In genomic region chr4:10098770-10099139, GRCh38 we compare ENCODE assay signal across 10 cellular contexts. TPM values are rescaled to one million over a fixed set of nuclear protein-coding genes. Genes with fewer than 3 reads are reported as not detected.
DNase-seq lines count a peak whose midpoint lies in the region; ATAC-seq, FAIRE-seq and TF ChIP-seq lines count a peak whose summit lies in the region.
"Had no signal": no experiment of that assay in that cellular context is flagged by ENCODE, and none has a peak within 500 bp of the region (broad histone marks: within the 10 kb centered on the region; RNA-seq: fewer than 3 reads in every experiment).

No MANE protein-coding gene starts in this region.

- no peaks in the 10 kb centered on the region for H3K27me3 Mint-ChIP-seq in CD4-positive, alpha-beta memory T cell
- no peaks in the 10 kb centered on the region for H3K27me3 Mint-ChIP-seq in natural killer cell (ENCODE audit: low read depth in 2 of 2)

- FAIRE-seq in frontal cortex (lab: Jason Lieb, UNC), result no peak

- peaks cover 34 to 91% of the 10 kb centered on the region in 2 donors for H3K36me3 Mint-ChIP-seq in CD4-positive, alpha-beta memory T cell
- H3K36me3 Mint-ChIP-seq in natural killer cell, result no peaks in the 10 kb centered on the region

- peaks cover 0 to 2% (median 0%) of the 10 kb centered on the region in 8 donors for H3K9me3 Mint-ChIP-seq in CD4-positive, alpha-beta memory T cell
- H3K9me3 Mint-ChIP-seq in natural killer cell, result no peaks in the 10 kb centered on the region

- CTCF ChIA-PET in CD4-positive, alpha-beta memory T cell (lab: Charles Lee; ENCODE audit: partially characterized antibody), result interaction anchor here (2.3 kb wide), 1 partner anchor 11 kb away, joined by 7 read pairs; no protein-coding TSS in a partner anchor

- TF ChIP-seq CTCF in natural killer cell (IDR thresholded peaks at IDR 0.05), result no peak
- no peak for TF ChIP-seq CTCF in upper lobe of right lung (IDR thresholded peaks at IDR 0.05)

- no peaks in the 10 kb centered on the region for H3K27me3 ChIP-seq in CD4-positive, alpha-beta memory T cell (ENCODE audit: insufficient read depth, low read length)
- no peaks in the 10 kb centered on the region for H3K27me3 ChIP-seq in upper lobe of right lung

- ATAC-seq in natural killer cell (peak in 1 of 3 donors; percentile 22), GM18505 (IDR thresholded peaks at IDR 0.05; ENCODE audit: unreplicated experiment) (no peak), GM21717 (IDR thresholded peaks at IDR 0.05; ENCODE audit: unreplicated experiment) (no peak), upper lobe of right lung (no peak)

- no peaks in the 10 kb centered on the region for H3K9me3 ChIP-seq in CD4-positive, alpha-beta memory T cell (ENCODE audit: control insufficient read depth in 1 of 2, low read length in 2 of 2)
- H3K9me3 ChIP-seq in upper lobe of right lung, result no peaks in the 10 kb centered on the region

- H3K4me3 Mint-ChIP-seq in CD4-positive, alpha-beta memory T cell, result peak overlapping the region in 4 of 8 donors; percentile 17 to 86 (median 38)
- H3K4me3 Mint-ChIP-seq in natural killer cell, result no peak overlapping the region

- peak in 1 of 5 donors; percentile 74 for DNase-seq in CD4-positive, alpha-beta memory T cell
- DNase-seq in NCI-H226 (peak; percentile 28), amniotic epithelial cell (ENCODE audit: low read depth) (peak; percentile 75), natural killer cell (no peak), frontal cortex (ENCODE audit: low spot score in 2 of 2) (no peak), upper lobe of right lung (no peak)
- DNase-seq: NCI-H2107, retina had no signal

- H3K27ac ChIP-seq in CD4-positive, alpha-beta memory T cell (ENCODE audit: low read depth, low read length), result peak overlapping the region; percentile 74
- H3K27ac ChIP-seq in upper lobe of right lung, result no peak overlapping the region

- H3K27ac Mint-ChIP-seq in CD4-positive, alpha-beta memory T cell, result peak overlapping the region; percentile 92 to 99 (median 94)
- peak overlapping the region; percentile 88 to 99 for H3K27ac Mint-ChIP-seq in natural killer cell

- intact Hi-C loops in CD4-positive, alpha-beta memory T cell (cut with micrococcal nuclease), result loop anchor here (5.0 kb wide), 1 partner anchor 81 kb away; no protein-coding TSS in a partner anchor
- intact Hi-C loops in natural killer cell (cut with micrococcal nuclease) (loop anchor here (10.0 kb wide), 1 partner anchor 84 kb away; no protein-coding TSS in a partner anchor), upper lobe of right lung (cut with DNase I) (no loop called here)

- H3K4me3 ChIP-seq in CD4-positive, alpha-beta memory T cell (ENCODE audit: low read length in 2 of 2), result no peak overlapping the region
- H3K4me3 ChIP-seq in upper lobe of right lung, result no peak overlapping the region

- POLR2A ChIA-PET in CD4-positive, alpha-beta memory T cell (lab: Charles Lee; ENCODE audit: partially characterized antibody), result interaction anchor here (1.8 to 19.7 kb wide), 3 partner anchors 9 to 19 kb away, joined by 5 to 396 read pairs (median 49); partner anchors contain the start of gene WDR1

- H3K36me3 ChIP-seq in CD4-positive, alpha-beta memory T cell (ENCODE audit: insufficient read depth, low read length), result peaks cover 72% of the 10 kb centered on the region
- peaks cover 82% of the 10 kb centered on the region for H3K36me3 ChIP-seq in upper lobe of right lung

- peaks cover 97% of the 10 kb centered on the region for H3K4me1 ChIP-seq in CD4-positive, alpha-beta memory T cell (ENCODE audit: insufficient read depth, low read length)
- peaks cover 62% of the 10 kb centered on the region for H3K4me1 ChIP-seq in upper lobe of right lung

- peaks cover 73 to 100% (median 89%) of the 10 kb centered on the region in 4 donors for H3K4me1 Mint-ChIP-seq in CD4-positive, alpha-beta memory T cell
- peaks cover 93 to 99% of the 10 kb centered on the region in 2 donors for H3K4me1 Mint-ChIP-seq in natural killer cell

- no peak for TF ChIP-seq POLR2A in GM18505 (IDR thresholded peaks at IDR 0.05; ENCODE audit: borderline replicate concordance, extremely low read depth, insufficient read depth, insufficient read length)

RNA-seq across cellular contexts. Expression of gene WDR1, which starts 17.8 kb away (rescaled TPM):
- total RNA-seq in CD4-positive, alpha-beta memory T cell, result 100 to 1,000 TPM; 295 to 298 TPM
- polyA plus RNA-seq in CD4-positive, alpha-beta memory T cell, result 100 to 1,000 TPM; 337 to 348 TPM
- total RNA-seq in natural killer cell (100 to 1,000 TPM; 411 to 477 (median 468) TPM), frontal cortex (83.2 TPM), upper lobe of right lung (234 TPM)

Comparison
In these comparisons a context has a peak if more than half of its experiments do, and no peak if none do; other contexts are left out.
1. DNase-seq: peak in NCI-H226 (single experiment) and amniotic epithelial cell (single experiment); none in natural killer cell (single experiment), frontal cortex (0 of 2) and upper lobe of right lung (single experiment).